25 cellular contexts compared by ENCODE assay signal in genomic region chr3:9911863-9912262, GRCh38. TPM values are rescaled to one million over a fixed set of nuclear protein-coding genes. Genes with fewer than 3 reads are reported as not detected.
"Had no signal": no experiment of that assay in that cellular context is flagged by ENCODE, and none has a peak within 500 bp of the region (broad histone marks: within the 10 kb centered on the region; RNA-seq: fewer than 3 reads in every experiment).

No MANE protein-coding gene starts in this region.

- H3K27ac Mint-ChIP-seq: activated CD4-positive, alpha-beta T cell treated with anti-CD3 and anti-CD28 coated beads, Interleukin-2, amount 10 ng/mL, durations not matched to agents 7 days and 5 days; activated naive CD8-positive, alpha-beta T cell; activated T-cell treated with anti-CD3 and anti-CD28 coated beads, Interleukin-2, amount 50 U/mL, for 72 hours; stimulated activated naive CD8-positive, alpha-beta T cell treated with anti-CD3 and anti-CD28 coated beads, Interleukin-15, Interleukin-2, amounts not matched to agents 100 ng/mL and 50 ng/mL, for 24 hours; T-helper 1 cell treated with Interleukin-12 subunit alpha and Interleukin-12 subunit beta and Interleukin-4 antibody, amounts not matched to agents 30 μg/mL and 1 μg/mL, for 36 hours had no signal

- H3K27me3 ChIP-seq: body of pancreas, foreskin keratinocyte, right atrium auricular region, upper lobe of right lung had no signal

- H3K4me3 Mint-ChIP-seq: activated CD4-positive, alpha-beta T cell treated with anti-CD3 and anti-CD28 coated beads, Interleukin-2, amount 10 ng/mL, durations not matched to agents 7 days and 5 days; nephron; stimulated activated naive CD8-positive, alpha-beta T cell treated with anti-CD3 and anti-CD28 coated beads, Interleukin-15, Interleukin-2, amounts not matched to agents 100 ng/mL and 50 ng/mL, for 24 hours; T-helper 1 cell treated with Interleukin-12 subunit alpha and Interleukin-12 subunit beta and Interleukin-4 antibody, amounts not matched to agents 30 μg/mL and 1 μg/mL, for 36 hours had no signal

- H3K4me3 ChIP-seq: body of pancreas, left ventricle myocardium inferior, right atrium auricular region, upper lobe of right lung had no signal

- DNase-seq: activated CD4-positive, alpha-beta T cell treated with anti-CD3 and anti-CD28 coated beads, Interleukin-2, amount 10 ng/mL, durations not matched to agents 7 days and 5 days; activated CD4-positive, CD25-positive, alpha-beta regulatory T cell; activated CD8-positive, alpha-beta memory T cell treated with anti-CD3 and anti-CD28 coated beads, Interleukin-2, amount 50 U/mL, for 48 hours; activated gamma-delta T cell treated with Interleukin-2 at 50 U/mL for 16 hours; activated T-cell treated with anti-CD3 and anti-CD28 coated beads, Interleukin-2, amount 50 U/mL, for 72 hours; amygdala; body of pancreas; cortex of kidney; effector memory CD4-positive, alpha-beta T cell; glutamatergic neuron; left ventricle myocardium inferior; nucleus accumbens; stimulated activated CD4-positive, alpha-beta T cell treated with anti-CD3 and anti-CD28 coated beads, Interleukin-4, amount 100 ng/mL, for 4 hours; stimulated activated CD8-positive, alpha-beta memory T cell treated with anti-CD3 and anti-CD28 coated beads, Interleukin-4, amount 100 ng/mL, for 48 hours; upper lobe of right lung had no signal

- H3K9me3 Mint-ChIP-seq: activated CD4-positive, alpha-beta T cell treated with anti-CD3 and anti-CD28 coated beads, Interleukin-2, amount 10 ng/mL, durations not matched to agents 7 days and 5 days; activated T-cell treated with anti-CD3 and anti-CD28 coated beads, Interleukin-2, amount 50 U/mL, for 72 hours; nephron; stimulated activated naive CD8-positive, alpha-beta T cell treated with anti-CD3 and anti-CD28 coated beads, Interleukin-15, Interleukin-2, amounts not matched to agents 100 ng/mL and 50 ng/mL, for 24 hours; T-helper 1 cell treated with Interleukin-12 subunit alpha and Interleukin-12 subunit beta and Interleukin-4 antibody, amounts not matched to agents 30 μg/mL and 1 μg/mL, for 36 hours had no signal

- H3K27ac ChIP-seq: body of pancreas, foreskin keratinocyte, left ventricle myocardium inferior, right atrium auricular region, upper lobe of right lung had no signal

- H3K9me3 ChIP-seq: body of pancreas, left ventricle myocardium inferior, right atrium auricular region, upper lobe of right lung had no signal

- ATAC-seq: body of pancreas, upper lobe of right lung had no signal

- FAIRE-seq: TTC549 had no signal

RNA-seq across cellular contexts. Expression of gene IL17RE, which starts 9.2 kb away (rescaled TPM):
- total RNA-seq: skeletal muscle tissue had no signal

RNA-seq across cellular contexts. Expression of gene CIDEC, which starts 31.8 kb away (rescaled TPM):
- total RNA-seq: activated CD4-positive, alpha-beta T cell treated with anti-CD3 and anti-CD28 coated beads, Interleukin-2, amount 10 ng/mL, durations not matched to agents 7 days and 5 days; foreskin keratinocyte; kidney epithelial cell; temporal lobe; upper lobe of right lung had no signal
